Comparison of ENCODE assay signal across 8 cellular contexts in the genomic region with DNA sequence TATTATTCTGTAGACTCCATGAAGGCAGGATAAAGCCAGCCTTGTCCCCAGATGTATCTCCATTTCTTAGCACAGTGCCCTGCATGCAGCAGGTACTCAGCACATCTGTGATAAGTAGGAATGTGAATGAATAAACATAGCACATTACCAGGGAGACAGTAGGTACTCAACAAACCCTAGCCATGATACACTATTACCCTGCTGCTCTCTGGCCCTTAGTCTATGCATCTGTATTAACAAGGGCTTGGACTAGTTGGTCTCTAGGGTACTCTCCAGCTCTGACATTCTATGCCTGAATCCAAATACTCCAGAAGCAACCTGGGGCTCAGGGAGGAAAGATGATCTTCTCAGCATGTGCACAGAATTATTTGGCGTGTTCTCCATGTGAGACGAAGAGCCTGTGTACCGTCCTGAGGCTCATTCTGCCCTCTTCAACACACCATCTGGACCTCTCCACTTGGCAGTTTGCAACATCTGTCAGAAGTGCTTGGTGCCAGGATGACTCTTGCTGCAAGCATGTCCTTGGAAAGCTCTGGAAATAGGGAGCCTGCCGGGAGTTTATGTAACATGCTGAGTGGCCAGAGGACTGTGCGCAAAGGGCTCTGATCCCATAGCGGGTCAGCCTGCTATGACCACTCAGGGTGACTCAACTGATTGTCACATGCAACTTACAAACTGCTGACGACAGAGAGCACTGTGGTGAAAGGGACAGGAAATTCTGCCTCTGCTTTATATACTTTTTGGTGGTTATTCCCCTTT.
A peak's percentile ranks its signal among the peaks of the same experiment; 100 is the strongest.
DNase-seq lines count a peak whose midpoint lies in the region; ATAC-seq and TF ChIP-seq lines count a peak whose summit lies in the region.

No MANE protein-coding gene starts in this region.

- H3K9me3 ChIP-seq in RWPE2 (ENCODE audit: severe bottlenecking) = no peaks in the 10 kb centered on the region
- H3K9me3 ChIP-seq in neural progenitor cell (ENCODE audit: low read depth) = no peaks in the 10 kb centered on the region
- H3K9me3 ChIP-seq in BE2C = no peaks in the 10 kb centered on the region

- H3K4me3 Mint-ChIP-seq in neural progenitor cell = no peak overlapping the region

- no peaks in the 10 kb centered on the region for H3K36me3 Mint-ChIP-seq in neural progenitor cell

- H3K4me3 ChIP-seq in RWPE2 (ENCODE audit: severe bottlenecking) (no peak overlapping the region), fibroblast of villous mesenchyme (ENCODE audit: low read depth, low read length) (no peak overlapping the region), retinal pigment epithelial cell (ENCODE audit: low read length) (no peak overlapping the region), neural progenitor cell (no peak overlapping the region), BE2C (ENCODE audit: low read depth, low read length) (no peak overlapping the region)

- H4K20me1 ChIP-seq in neural progenitor cell (ENCODE audit: low read depth) = no peaks in the 10 kb centered on the region

- TF ChIP-seq CTCF in RWPE2 (IDR thresholded peaks at IDR 0.05; ENCODE audit: poor library complexity, severe bottlenecking) (peak; percentile 17), fibroblast of villous mesenchyme (IDR thresholded peaks at IDR 0.05; ENCODE audit: insufficient read depth, low read depth, low read length) (no peak), retinal pigment epithelial cell (conservative IDR thresholded peaks at IDR 0.05; ENCODE audit: low read depth, low read length) (no peak), neural progenitor cell (IDR thresholded peaks at IDR 0.05) (no peak), BE2C (IDR thresholded peaks at IDR 0.05; ENCODE audit: low read depth, low read length) (no peak)

- H3K79me2 ChIP-seq in neural progenitor cell (ENCODE audit: low read depth) = no peaks in the 10 kb centered on the region

- H3K36me3 ChIP-seq in RWPE2 (ENCODE audit: low read depth) = no peaks in the 10 kb centered on the region
- no peaks in the 10 kb centered on the region for H3K36me3 ChIP-seq in neural progenitor cell
- H3K36me3 ChIP-seq in BE2C = no peaks in the 10 kb centered on the region

- no peak overlapping the region for H3K4me2 ChIP-seq in neural progenitor cell

- H3K27ac Mint-ChIP-seq in neural progenitor cell = no peak overlapping the region

- no peaks in the 10 kb centered on the region for H3K27me3 Mint-ChIP-seq in neural progenitor cell (ENCODE audit: insufficient read depth, low read depth)

- H3F3A ChIP-seq in neural progenitor cell (ENCODE audit: low read depth) = no peaks in the 10 kb centered on the region

- ATAC-seq in RWPE2 (ENCODE audit: low read depth) = peak; percentile 82

- peaks cover 2% of the 10 kb centered on the region for H3K9me3 Mint-ChIP-seq in neural progenitor cell

- H2AFZ ChIP-seq in neural progenitor cell (replicated peaks) = no peak overlapping the region

- DNase-seq in GOT3 (lab: John Stamatoyannopoulos, UW) = peak; percentile 63
- DNase-seq in RWPE2 (ENCODE audit: low spot score) = peak; percentile 75
- DNase-seq in fibroblast of villous mesenchyme (ENCODE audit: low read depth) = peak; percentile 96
- peak; percentile 77 for DNase-seq in retinal pigment epithelial cell (ENCODE audit: low read depth)
- no peak for DNase-seq in SHP77 treated with DMSO at 0.1 percent for 48 hours (lab: John Stamatoyannopoulos, UW)
- DNase-seq in neural progenitor cell (ENCODE audit: low spot score) = no peak
- no peak for DNase-seq in BE2C
- DNase-seq in 8988T = no peak

- H3K4me1 Mint-ChIP-seq in neural progenitor cell = no peaks in the 10 kb centered on the region

- no peak overlapping the region for H3K9ac ChIP-seq in neural progenitor cell

- H3K4me1 ChIP-seq in RWPE2 (ENCODE audit: insufficient read depth, poor library complexity, severe bottlenecking) (peaks cover 34% of the 10 kb centered on the region), neural progenitor cell (no peaks in the 10 kb centered on the region), BE2C (no peaks in the 10 kb centered on the region)

- H3K27ac ChIP-seq in RWPE2 (ENCODE audit: poor library complexity, severe bottlenecking) = peak overlapping the region; percentile 60
- no peak overlapping the region for H3K27ac ChIP-seq in neural progenitor cell

- H3K27me3 ChIP-seq in RWPE2 (ENCODE audit: insufficient read depth, poor library complexity, severe bottlenecking) (no peaks in the 10 kb centered on the region), neural progenitor cell (no peaks in the 10 kb centered on the region), BE2C (no peaks in the 10 kb centered on the region)

Comparison
In these comparisons a context has a peak if more than half of its experiments do, and no peak if none do; other contexts are left out.
1. DNase-seq: peak in GOT3 (single experiment), RWPE2 (single experiment), fibroblast of villous mesenchyme (single experiment) and retinal pigment epithelial cell (single experiment); none in SHP77 treated with DMSO at 0.1 percent for 48 hours (single experiment), neural progenitor cell (single experiment), BE2C (single experiment) and 8988T (single experiment).